Comparison of ENCODE assay signal across 8 cellular contexts in the genomic region with DNA sequence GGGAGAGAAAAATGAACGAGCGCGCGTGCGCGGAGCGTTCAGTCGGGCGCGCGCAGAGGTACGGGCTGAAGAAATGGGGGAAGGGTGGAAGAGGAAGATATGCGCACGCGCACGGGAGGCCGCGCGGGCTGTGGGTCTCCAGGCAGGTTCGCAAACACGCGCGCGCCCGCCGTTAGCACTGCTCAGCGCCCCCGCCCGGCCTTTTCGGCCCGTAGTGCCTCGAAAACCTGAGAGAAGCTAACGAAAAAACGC. TPM values are rescaled to one million over a fixed set of nuclear protein-coding genes. Genes with fewer than 3 reads are reported as not detected.
DNase-seq lines count a peak whose midpoint lies in the region; TF ChIP-seq lines count a peak whose summit lies in the region.

No MANE protein-coding gene starts in this region.

- H3K9me2 ChIP-seq in MM.1S (replicated peaks; ENCODE audit: insufficient read depth, low read length) = no peaks in the 10 kb centered on the region

- peak overlapping the region; percentile 76 for H3K4me2 ChIP-seq in MM.1S (ENCODE audit: low read depth, low read length)

- H4K20me1 ChIP-seq in MM.1S (ENCODE audit: insufficient read depth, low read length) = peaks cover 49% of the 10 kb centered on the region

- DNase-seq in DMS79 treated with DMSO at 0.1 percent for 48 hours (lab: John Stamatoyannopoulos, UW) (peak; percentile 87), H7 (peak; percentile 88), MM.1S (peak; percentile 90), SIG-M5 (lab: John Stamatoyannopoulos, UW) (peak; percentile 23), foreskin melanocyte (peak; percentile 81)
- peak; percentile 88 to 93 (median 91) for DNase-seq in activated naive CD4-positive, alpha-beta T cell (lab: John Stamatoyannopoulos, UW)

- H3F3A ChIP-seq in MM.1S (ENCODE audit: insufficient read depth, low read length) = peaks cover 19% of the 10 kb centered on the region

- H3K36me3 ChIP-seq in H7 (replicated peaks; ENCODE audit: control insufficient read depth, insufficient read depth, low read length) (no peaks in the 10 kb centered on the region; the same call in 1 of the 2 replicates), MM.1S (replicated peaks; ENCODE audit: insufficient read depth, low read length) (no peaks in the 10 kb centered on the region), neuron (ENCODE audit: insufficient read depth, low read length) (no peaks in the 10 kb centered on the region), stomach smooth muscle (ENCODE audit: control insufficient read depth in 2 of 2, insufficient read depth in 2 of 2, low read length in 2 of 2) (no peaks in the 10 kb centered on the region)

- H3K4me3 ChIP-seq in H7 (ENCODE audit: insufficient read depth, low read depth, low read length) (peak overlapping the region; percentile 81), MM.1S (ENCODE audit: low read length) (peak overlapping the region; percentile 98), neuron (ENCODE audit: low read length) (peak overlapping the region; percentile 92), stomach smooth muscle (ENCODE audit: low read length in 2 of 2) (peak overlapping the region; percentile 95 to 100)

- H3K27ac ChIP-seq in MM.1S (ENCODE audit: low read length) (peak overlapping the region; percentile 97), stomach smooth muscle (ENCODE audit: low read length) (peak overlapping the region; percentile 100)

- H2AFZ ChIP-seq in MM.1S (ENCODE audit: low read length) (0 out of 2 replicates have a peak overlapping the region, but pooled peaks have one; percentile 18), neuron (ENCODE audit: low read depth, low read length) (peak overlapping the region; percentile 39)

- peaks cover 53% of the 10 kb centered on the region for H3K79me2 ChIP-seq in MM.1S (ENCODE audit: low read length)

- no peak for TF ChIP-seq CTCF in MM.1S (IDR thresholded peaks at IDR 0.05; ENCODE audit: low read length)

- H3K27me3 ChIP-seq in H7 (ENCODE audit: control insufficient read depth, insufficient read depth, low read length) = no peaks in the 10 kb centered on the region
- no peaks in the 10 kb centered on the region for H3K27me3 ChIP-seq in MM.1S (replicated peaks; ENCODE audit: insufficient read depth, low read length)
- H3K27me3 ChIP-seq in neuron (ENCODE audit: insufficient read depth, low read length) = no peaks in the 10 kb centered on the region
- no peaks in the 10 kb centered on the region for H3K27me3 ChIP-seq in stomach smooth muscle (ENCODE audit: control insufficient read depth in 1 of 2, insufficient read depth in 2 of 2, low read length in 2 of 2)

- peaks cover 30% of the 10 kb centered on the region for H3K4me1 ChIP-seq in MM.1S (ENCODE audit: low read length)
- H3K4me1 ChIP-seq in neuron (ENCODE audit: insufficient read depth, low read length) = peaks cover 25% of the 10 kb centered on the region
- H3K4me1 ChIP-seq in stomach smooth muscle (ENCODE audit: control insufficient read depth, insufficient read depth, low read length) = peaks cover 19% of the 10 kb centered on the region

- no peaks in the 10 kb centered on the region for H3K9me3 ChIP-seq in MM.1S (replicated peaks; ENCODE audit: insufficient read depth, low read length)
- H3K9me3 ChIP-seq in neuron (ENCODE audit: low read length) = no peaks in the 10 kb centered on the region
- no peaks in the 10 kb centered on the region for H3K9me3 ChIP-seq in stomach smooth muscle (ENCODE audit: control insufficient read depth in 2 of 2, low read length in 2 of 2)

- H3K9ac ChIP-seq in MM.1S (ENCODE audit: low read length) (peak overlapping the region; percentile 98), stomach smooth muscle (ENCODE audit: low read length in 2 of 2) (peak overlapping the region; percentile 100)

RNA-seq across cellular contexts. Expression of gene BCLAF1, which starts 0.4 kb away (rescaled TPM):
- total RNA-seq in H7 (2014; rRNA removed; shearing (Covaris generic)) = 56.9 and 59.0 TPM in 2 replicates

RNA-seq across cellular contexts. Expression of gene MTFR2, which starts 39.1 kb away (rescaled TPM):
- 2.6 and 5.7 TPM in 2 replicates for total RNA-seq in H7 (2014; rRNA removed; shearing (Covaris generic))

Comparison
In these comparisons a context has a peak if more than half of its experiments do, and no peak if none do; other contexts are left out.
1. Peak in every context shown above with its lines: DNase-seq, H3K4me3 ChIP-seq and H3K27ac ChIP-seq.
2. DNase-seq: peak in every context shown above with its lines; median percentile 91 in activated naive CD4-positive, alpha-beta T cell; 90 in MM.1S; 88 in H7; 87 in DMS79 treated with DMSO at 0.1 percent for 48 hours; 81 in foreskin melanocyte; 23 in SIG-M5.